27 cellular contexts compared by ENCODE assay signal in genomic region chr11:28114116-28114515, GRCh38.
"Had no signal": no experiment of that assay in that cellular context is flagged by ENCODE, and none has a peak within 500 bp of the region (broad histone marks: within the 10 kb centered on the region; RNA-seq: fewer than 3 reads in every experiment).

No MANE protein-coding gene starts in this region.

- H3K4me1 ChIP-seq: parathyroid adenoma, uterus had no signal

- H3K27ac ChIP-seq: left lung, neural progenitor cell, neutrophil, parathyroid adenoma, right atrium auricular region, skin epidermis, spleen, tibial nerve, uterus had no signal

- H3K9ac ChIP-seq: neural progenitor cell, parathyroid adenoma had no signal

- FAIRE-seq: islet of Langerhans, kidney had no signal

- H2AFZ ChIP-seq: neural progenitor cell, parathyroid adenoma had no signal

- H3K4me2 ChIP-seq: neural progenitor cell had no signal

- H3K4me3 ChIP-seq: left lung, lung, neural progenitor cell, right atrium auricular region, skin epidermis, spleen, tibial nerve, uterus had no signal

- ATAC-seq: left colon; left lung; natural killer cell; sciatic nerve; stimulated activated memory B cell treated with anti-CD40 and anti-IgM and Interleukin-4, amounts not matched to agents 10 μg/mL and 1 μg/mL and 100 μg/mL, for 72 hours; stimulated activated naive CD8-positive, alpha-beta T cell treated with anti-CD3 and anti-CD28 coated beads, Interleukin-15, amount 100 ng/mL, for 72 hours had no signal

- H3K27me3 ChIP-seq: left lung, neural progenitor cell, neutrophil, right atrium auricular region, spleen, tibial nerve, uterus had no signal

- DNase-seq: hypothalamus; immature natural killer cell; kidney; left colon; left lung; mesendoderm; naive B cell; natural killer cell; nephron progenitor cell; occipital lobe; spleen; stimulated activated CD4-positive, alpha-beta T cell treated with anti-CD3 and anti-CD28 coated beads, Interleukin-4, amount 100 ng/mL, for 24 hours; stimulated activated CD8-positive, alpha-beta memory T cell treated with anti-CD3 and anti-CD28 coated beads, Interleukin-4, amount 100 ng/mL, for 48 hours; stimulated activated naive CD4-positive, alpha-beta T cell treated with Interleukin-2 at 50 U/mL for 16 hours; stimulated activated naive CD8-positive, alpha-beta T cell treated with anti-CD3 and anti-CD28 coated beads, Interleukin-15, amount 100 ng/mL, for 72 hours; substantia nigra; uterus had no signal

- H3K36me3 ChIP-seq: neural progenitor cell, neutrophil, uterus had no signal

- H3K9me3 ChIP-seq: left lung, neutrophil, right atrium auricular region, spleen, tibial nerve, uterus had no signal
